ENCODE assay signal across 21 cellular contexts in the genomic region with DNA sequence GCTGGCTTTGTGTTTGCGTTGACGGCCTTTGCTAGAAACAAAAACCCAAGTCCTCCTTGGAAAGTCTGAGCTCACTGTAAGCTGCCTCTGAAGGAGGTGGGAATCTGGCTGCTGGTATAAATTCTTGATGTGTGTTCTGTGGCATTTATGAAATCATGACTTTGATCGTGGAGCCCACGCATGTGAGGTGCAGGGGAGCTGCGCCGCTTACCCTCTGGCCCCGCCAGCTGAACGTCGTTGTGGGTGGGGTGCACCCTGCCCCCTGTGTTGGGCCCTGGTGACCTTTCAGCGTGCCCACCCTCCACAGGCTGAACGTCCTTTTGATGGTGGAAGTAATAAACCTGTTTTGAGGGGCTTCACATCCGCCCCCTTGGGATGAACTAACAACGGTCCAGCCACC. TPM values are rescaled to one million over a fixed set of nuclear protein-coding genes. Genes with fewer than 3 reads are reported as not detected.
DNase-seq lines count a peak whose midpoint lies in the region; ATAC-seq and TF ChIP-seq lines count a peak whose summit lies in the region.
"Had no signal": no experiment of that assay in that cellular context is flagged by ENCODE, and none has a peak within 500 bp of the region (broad histone marks: within the 10 kb centered on the region; RNA-seq: fewer than 3 reads in every experiment).

No MANE protein-coding gene starts in this region.

- H3K4me3 ChIP-seq in gastrocnemius medialis: no peak overlapping the region
- H3K4me3 ChIP-seq: ascending aorta, testis had no signal

- H3K27ac Mint-ChIP-seq in activated naive CD8-positive, alpha-beta T cell treated with anti-CD3 and anti-CD28 coated beads, Interleukin-2, amount 50 U/mL, for 24 hours: peak overlapping the region; percentile 86
- peak overlapping the region; percentile 40 for H3K27ac Mint-ChIP-seq in stimulated activated naive CD8-positive, alpha-beta T cell treated with anti-CD3 and anti-CD28 coated beads, Interleukin-15, Interleukin-2, amounts not matched to agents 100 ng/mL and 50 ng/mL, for 24 hours
- H3K27ac Mint-ChIP-seq: activated CD4-positive, alpha-beta T cell treated with anti-CD3 and anti-CD28 coated beads, Interleukin-2, amount 10 ng/mL, durations not matched to agents 24 days and 14 days; activated naive CD4-positive, alpha-beta T cell treated with anti-CD3 and anti-CD28 coated beads, Interleukin-2, amount 50 U/mL, for 24 hours; CD4-positive, alpha-beta T cell; stimulated activated naive B cell treated with anti-CD40 and anti-IgM and Interleukin-4, amounts not matched to agents 10 μg/mL and 1 μg/mL and 100 μg/mL, for 72 hours had no signal

- H3K27me3 Mint-ChIP-seq in activated T-cell treated with anti-CD3 and anti-CD28 coated beads, Interleukin-2, amount 50 U/mL, for 4 hours (ENCODE audit: low read depth): no peaks in the 10 kb centered on the region
- no peaks in the 10 kb centered on the region for H3K27me3 Mint-ChIP-seq in activated naive CD8-positive, alpha-beta T cell treated with anti-CD3 and anti-CD28 coated beads, Interleukin-2, amount 50 U/mL, for 24 hours
- no peaks in the 10 kb centered on the region for H3K27me3 Mint-ChIP-seq in stimulated activated naive CD8-positive, alpha-beta T cell treated with anti-CD3 and anti-CD28 coated beads, Interleukin-15, Interleukin-2, amounts not matched to agents 100 ng/mL and 50 ng/mL, for 24 hours
- H3K27me3 Mint-ChIP-seq: activated CD4-positive, alpha-beta T cell treated with anti-CD3 and anti-CD28 coated beads, Interleukin-2, amount 10 ng/mL, durations not matched to agents 24 days and 14 days; activated naive CD4-positive, alpha-beta T cell treated with anti-CD3 and anti-CD28 coated beads, Interleukin-2, amount 50 U/mL, for 24 hours; CD4-positive, alpha-beta T cell; stimulated activated naive B cell treated with anti-CD40 and anti-IgM and Interleukin-4, amounts not matched to agents 10 μg/mL and 1 μg/mL and 100 μg/mL, for 72 hours had no signal

- H3K36me3 ChIP-seq in gastrocnemius medialis: peaks cover 15 to 100% of the 10 kb centered on the region in 2 donors

- no peak for TF ChIP-seq POLR2A in gastrocnemius medialis (IDR thresholded peaks at IDR 0.05)

- in situ Hi-C loops in gastrocnemius medialis (cut with MboI; ENCODE audit: low sequenced_read_pairs in 4 of 4): no loop called here

- ATAC-seq in activated T-cell treated with anti-CD3 and anti-CD28 coated beads, Interleukin-2, amount 50 U/mL, for 4 hours: peak; percentile 40 to 48
- peak; percentile 76 for ATAC-seq in activated naive CD8-positive, alpha-beta T cell treated with anti-CD3 and anti-CD28 coated beads, Interleukin-2, amount 50 U/mL, for 24 hours
- no peak for ATAC-seq in HG02759 (IDR thresholded peaks at IDR 0.05; ENCODE audit: unreplicated experiment)
- ATAC-seq in gastrocnemius medialis: no peak
- ATAC-seq: natural killer cell; stimulated activated naive B cell treated with anti-CD40 and anti-IgM and Interleukin-4, amounts not matched to agents 10 μg/mL and 1 μg/mL and 100 μg/mL, for 72 hours had no signal

- DNase-seq in activated T-cell treated with anti-CD3 and anti-CD28 coated beads, Interleukin-2, amount 50 U/mL, for 4 hours: no peak
- DNase-seq in activated T-cell treated with anti-CD3 and anti-CD28 coated beads, Interleukin-2, amount 50 U/mL, for 48 hours: no peak
- DNase-seq in activated naive CD8-positive, alpha-beta T cell treated with anti-CD3 and anti-CD28 coated beads, Interleukin-2, amount 50 U/mL, for 24 hours: no peak
- DNase-seq in mesenteric fat pad (ENCODE audit: low spot score): peak; percentile 49
- DNase-seq in gastrocnemius medialis: no peak
- no peak for DNase-seq in activated T-cell treated with anti-CD3 and anti-CD28 coated beads, Interleukin-2, amount 50 U/mL, for 1 hour
- DNase-seq: activated CD4-positive, alpha-beta T cell treated with anti-CD3 and anti-CD28 coated beads, Interleukin-2, amount 10 ng/mL, durations not matched to agents 24 days and 14 days; CD4-positive, alpha-beta T cell; endodermal cell; MM.1S; natural killer cell; NCI-H2029; NCI-H510A treated with DMSO at 0.1 percent for 48 hours; RPMI8226; stimulated activated naive B cell treated with anti-CD40 and anti-IgM and Interleukin-4, amounts not matched to agents 10 μg/mL and 1 μg/mL and 100 μg/mL, for 72 hours; testis had no signal

- H3K4me1 ChIP-seq in gastrocnemius medialis: no peaks in the 10 kb centered on the region
- H3K4me1 ChIP-seq: ascending aorta, testis had no signal

- H3K27ac ChIP-seq in gastrocnemius medialis: peak overlapping the region in 1 of 4 donors; percentile 14
- H3K27ac ChIP-seq: ascending aorta, KMS-11, testis had no signal

- H3K9me3 Mint-ChIP-seq in activated T-cell treated with anti-CD3 and anti-CD28 coated beads, Interleukin-2, amount 50 U/mL, for 4 hours: no peaks in the 10 kb centered on the region
- no peaks in the 10 kb centered on the region for H3K9me3 Mint-ChIP-seq in activated naive CD8-positive, alpha-beta T cell treated with anti-CD3 and anti-CD28 coated beads, Interleukin-2, amount 50 U/mL, for 24 hours
- H3K9me3 Mint-ChIP-seq in stimulated activated naive CD8-positive, alpha-beta T cell treated with anti-CD3 and anti-CD28 coated beads, Interleukin-15, Interleukin-2, amounts not matched to agents 100 ng/mL and 50 ng/mL, for 24 hours: no peaks in the 10 kb centered on the region
- H3K9me3 Mint-ChIP-seq: activated CD4-positive, alpha-beta T cell treated with anti-CD3 and anti-CD28 coated beads, Interleukin-2, amount 10 ng/mL, durations not matched to agents 24 days and 14 days; activated naive CD4-positive, alpha-beta T cell treated with anti-CD3 and anti-CD28 coated beads, Interleukin-2, amount 50 U/mL, for 24 hours; CD4-positive, alpha-beta T cell; endodermal cell; natural killer cell; stimulated activated naive B cell treated with anti-CD40 and anti-IgM and Interleukin-4, amounts not matched to agents 10 μg/mL and 1 μg/mL and 100 μg/mL, for 72 hours had no signal

- intact Hi-C loops in gastrocnemius medialis (cut with DNase I; ENCODE audit: low total_unique reads): no loop called here

- TF ChIP-seq CTCF in gastrocnemius medialis (IDR thresholded peaks at IDR 0.05 in 4 of 5, conservative IDR thresholded peaks at IDR 0.05 in 1 of 5): no peak

- no peak overlapping the region for H3K4me3 Mint-ChIP-seq in activated T-cell treated with anti-CD3 and anti-CD28 coated beads, Interleukin-2, amount 50 U/mL, for 4 hours
- peak overlapping the region; percentile 56 for H3K4me3 Mint-ChIP-seq in activated naive CD8-positive, alpha-beta T cell treated with anti-CD3 and anti-CD28 coated beads, Interleukin-2, amount 50 U/mL, for 24 hours
- H3K4me3 Mint-ChIP-seq in stimulated activated naive CD8-positive, alpha-beta T cell treated with anti-CD3 and anti-CD28 coated beads, Interleukin-15, Interleukin-2, amounts not matched to agents 100 ng/mL and 50 ng/mL, for 24 hours: peak overlapping the region; percentile 32
- H3K4me3 Mint-ChIP-seq: activated CD4-positive, alpha-beta T cell treated with anti-CD3 and anti-CD28 coated beads, Interleukin-2, amount 10 ng/mL, durations not matched to agents 24 days and 14 days; activated naive CD4-positive, alpha-beta T cell treated with anti-CD3 and anti-CD28 coated beads, Interleukin-2, amount 50 U/mL, for 24 hours; CD4-positive, alpha-beta T cell; endodermal cell; natural killer cell; stimulated activated naive B cell treated with anti-CD40 and anti-IgM and Interleukin-4, amounts not matched to agents 10 μg/mL and 1 μg/mL and 100 μg/mL, for 72 hours had no signal

- H3K9me3 ChIP-seq in gastrocnemius medialis: no peaks in the 10 kb centered on the region
- H3K9me3 ChIP-seq: ascending aorta, testis had no signal

- H3K36me3 Mint-ChIP-seq in activated T-cell treated with anti-CD3 and anti-CD28 coated beads, Interleukin-2, amount 50 U/mL, for 4 hours (ENCODE audit: insufficient read depth): peaks cover 28% of the 10 kb centered on the region
- H3K36me3 Mint-ChIP-seq in activated naive CD8-positive, alpha-beta T cell treated with anti-CD3 and anti-CD28 coated beads, Interleukin-2, amount 50 U/mL, for 24 hours (ENCODE audit: low read depth): peaks cover 29% of the 10 kb centered on the region
- peaks cover 57% of the 10 kb centered on the region for H3K36me3 Mint-ChIP-seq in stimulated activated naive CD8-positive, alpha-beta T cell treated with anti-CD3 and anti-CD28 coated beads, Interleukin-15, Interleukin-2, amounts not matched to agents 100 ng/mL and 50 ng/mL, for 24 hours (ENCODE audit: low read depth)
- H3K36me3 Mint-ChIP-seq: natural killer cell had no signal

- H3K27me3 ChIP-seq in gastrocnemius medialis: no peaks in the 10 kb centered on the region
- H3K27me3 ChIP-seq: ascending aorta, testis had no signal

- no peaks in the 10 kb centered on the region for H3K4me1 Mint-ChIP-seq in activated T-cell treated with anti-CD3 and anti-CD28 coated beads, Interleukin-2, amount 50 U/mL, for 4 hours (ENCODE audit: low read depth)
- peaks cover 18% of the 10 kb centered on the region for H3K4me1 Mint-ChIP-seq in activated naive CD8-positive, alpha-beta T cell treated with anti-CD3 and anti-CD28 coated beads, Interleukin-2, amount 50 U/mL, for 24 hours
- peaks cover 25% of the 10 kb centered on the region for H3K4me1 Mint-ChIP-seq in stimulated activated naive CD8-positive, alpha-beta T cell treated with anti-CD3 and anti-CD28 coated beads, Interleukin-15, Interleukin-2, amounts not matched to agents 100 ng/mL and 50 ng/mL, for 24 hours (ENCODE audit: low read depth)
- H3K4me1 Mint-ChIP-seq: activated CD4-positive, alpha-beta T cell treated with anti-CD3 and anti-CD28 coated beads, Interleukin-2, amount 10 ng/mL, durations not matched to agents 24 days and 14 days; activated naive CD4-positive, alpha-beta T cell treated with anti-CD3 and anti-CD28 coated beads, Interleukin-2, amount 50 U/mL, for 24 hours; endodermal cell had no signal

RNA-seq across cellular contexts. Expression of a gene that starts 21.2 kb away (rescaled TPM):
- 10 to 100 TPM; 17.8 to 19.5 (median 18.9) TPM for total RNA-seq in activated T-cell treated with anti-CD3 and anti-CD28 coated beads, Interleukin-2, amount 50 U/mL, for 4 hours
- total RNA-seq in mesenteric fat pad (33.9 TPM), gastrocnemius medialis (10 to 100 TPM in 2 of 4 donors, 1 to 10 TPM in 2; 6.3 to 15.5 (median 11.8) TPM)

Comparison
In these comparisons a context has a peak if more than half of its experiments do, and no peak if none do; other contexts are left out.
1. ATAC-seq: peak in activated T-cell treated with anti-CD3 and anti-CD28 coated beads, Interleukin-2, amount 50 U/mL, for 4 hours (2 of 2) and activated naive CD8-positive, alpha-beta T cell treated with anti-CD3 and anti-CD28 coated beads, Interleukin-2, amount 50 U/mL, for 24 hours (single experiment); none in HG02759 (single experiment) and gastrocnemius medialis (0 of 2).